8 cellular contexts compared by ENCODE assay signal in genomic region chr9:127214421-127215265, GRCh38. TPM values are rescaled to one million over a fixed set of nuclear protein-coding genes. Genes with fewer than 3 reads are reported as not detected.
DNase-seq lines count a peak whose midpoint lies in the region; ATAC-seq and TF ChIP-seq lines count a peak whose summit lies in the region.

No MANE protein-coding gene starts in this region.

- no peaks in the 10 kb centered on the region for H3K27me3 ChIP-seq in spleen (replicated peaks in 1 of 7)

- intact Hi-C loops in left cardiac atrium (cut with DNase I) (loop anchor here (2.0 to 5.0 kb wide), 2 partner anchors 134 to 148 kb away; no protein-coding TSS in a partner anchor), spleen (cut with DNase I; ENCODE audit: low total_unique reads) (no loop called here)

- DNase-seq in Daoy (ENCODE audit: low read depth) (peak; percentile 69), SK-N-DZ (ENCODE audit: low spot score) (peak; percentile 65), left cardiac atrium (peak; percentile 58), spleen (peak; percentile 81), cortex of kidney (lab: John Stamatoyannopoulos, UW) (no peak)
- DNase-seq in activated naive CD8-positive, alpha-beta T cell treated with anti-CD3 and anti-CD28 coated beads, Interleukin-2, amount 50 U/mL, for 16 hours (ENCODE audit: low read depth, low spot score) = peak; percentile 29

- H3K4me1 ChIP-seq in spleen = no peaks in the 10 kb centered on the region

- H3K36me3 ChIP-seq in spleen = no peaks in the 10 kb centered on the region

- TF ChIP-seq CTCF in LNCAP (IDR thresholded peaks at IDR 0.05) (peak; percentile 92), spleen (IDR thresholded peaks at IDR 0.05 in 8 of 11, conservative IDR thresholded peaks at IDR 0.05 in 3 of 11) (peak; percentile 39 to 83 (median 68))

- no peak overlapping the region for H3K4me3 ChIP-seq in spleen

- H3K27ac ChIP-seq in spleen = no peak overlapping the region

- 34 to 39% (median 38%) methylated on average over 6 of the region's 6 CpGs for WGBS in spleen, 5 donors

- no peaks in the 10 kb centered on the region for H3K9me3 ChIP-seq in spleen

- TF ChIP-seq POLR2A in spleen (IDR thresholded peaks at IDR 0.05) = no peak

- ATAC-seq in left cardiac atrium = peak; percentile 58 to 66
- no peak for ATAC-seq in GM18870 (IDR thresholded peaks at IDR 0.05; ENCODE audit: unreplicated experiment)

RNA-seq across cellular contexts. Expression of gene GARNL3, which starts 49.9 kb away (rescaled TPM):
- 3.5 and 14.0 TPM in 2 replicates for total RNA-seq in Daoy (2014; rRNA removed; shearing (Covaris generic))
- polyA plus RNA-seq in SK-N-DZ (2014; cell fraction: cytosol; rRNA removed) = 7.3 and 21.4 TPM in 2 replicates
- 65.7 and 138 TPM in 2 replicates for polyA plus RNA-seq in SK-N-DZ (2014; cell fraction: nucleus; rRNA removed)
- total RNA-seq in left cardiac atrium (10 to 100 TPM; 10.0 to 11.2 TPM), spleen (10 to 100 TPM in 5 of 7 donors, 1 to 10 TPM in 2; 6.6 to 14.7 (median 11.1) TPM)
- 1 to 10 TPM; 2.1 to 6.3 (median 4.2) TPM for polyA plus RNA-seq in spleen
